Comparison of ENCODE assay signal across 8 cellular contexts in genomic region chr2:54673501-54673998, GRCh38. TPM values are rescaled to one million over a fixed set of nuclear protein-coding genes. Genes with fewer than 3 reads are reported as not detected.
DNase-seq lines count a peak whose midpoint lies in the region; ATAC-seq lines count a peak whose summit lies in the region.

No MANE protein-coding gene starts in this region.

- peaks cover 41% of the 10 kb centered on the region for H3K36me3 Mint-ChIP-seq in activated T-helper 2 cell treated with anti-CD3 and anti-CD28 coated beads, Interferon-gamma antibody, Interleukin-2, Interleukin-4, amounts not matched to agents 10 μg/mL and 5 μg/mL and 100 μg/mL, durations not matched to agents 14 hours and 24 hours and 36 hours (ENCODE audit: low read depth)

- 29% methylated on average over 16 of the region's 16 CpGs for WGBS in right cardiac atrium

- ATAC-seq in GM19328 (IDR thresholded peaks at IDR 0.05; ENCODE audit: unreplicated experiment), result peak; percentile 38
- peak; percentile 65 for ATAC-seq in HG03354 (IDR thresholded peaks at IDR 0.05; ENCODE audit: poor library complexity, severe bottlenecking, unreplicated experiment)
- peak; percentile 93 for ATAC-seq in right cardiac atrium
- ATAC-seq in GM19467 (IDR thresholded peaks at IDR 0.05; ENCODE audit: unreplicated experiment), result no peak

- H3K27ac Mint-ChIP-seq in activated T-helper 2 cell treated with anti-CD3 and anti-CD28 coated beads, Interferon-gamma antibody, Interleukin-2, Interleukin-4, amounts not matched to agents 10 μg/mL and 5 μg/mL and 100 μg/mL, durations not matched to agents 14 hours and 24 hours and 36 hours, result peak overlapping the region; percentile 40

- peaks cover 37% of the 10 kb centered on the region for H3K27me3 Mint-ChIP-seq in activated T-helper 2 cell treated with anti-CD3 and anti-CD28 coated beads, Interferon-gamma antibody, Interleukin-2, Interleukin-4, amounts not matched to agents 10 μg/mL and 5 μg/mL and 100 μg/mL, durations not matched to agents 14 hours and 24 hours and 36 hours (ENCODE audit: low read depth)

- H3K4me1 ChIP-seq in right cardiac atrium (ENCODE audit: control insufficient read depth, insufficient read depth, low read length), result peaks cover 8% of the 10 kb centered on the region

- intact Hi-C loops in activated T-helper 2 cell treated with anti-CD3 and anti-CD28 coated beads, Interferon-gamma antibody, Interleukin-2, Interleukin-4, amounts not matched to agents 10 μg/mL and 5 μg/mL and 100 μg/mL, durations not matched to agents 14 hours and 24 hours and 36 hours (cut with micrococcal nuclease), result no loop called here
- intact Hi-C loops in right cardiac atrium (cut with DNase I), result no loop called here

- H3K4me1 Mint-ChIP-seq in activated T-helper 2 cell treated with anti-CD3 and anti-CD28 coated beads, Interferon-gamma antibody, Interleukin-2, Interleukin-4, amounts not matched to agents 10 μg/mL and 5 μg/mL and 100 μg/mL, durations not matched to agents 14 hours and 24 hours and 36 hours (ENCODE audit: low read depth), result peaks cover 28% of the 10 kb centered on the region

- H3K9me3 ChIP-seq in right cardiac atrium (ENCODE audit: control insufficient read depth, low read length), result no peaks in the 10 kb centered on the region

- no peaks in the 10 kb centered on the region for H3K9me3 Mint-ChIP-seq in activated T-helper 2 cell treated with anti-CD3 and anti-CD28 coated beads, Interferon-gamma antibody, Interleukin-2, Interleukin-4, amounts not matched to agents 10 μg/mL and 5 μg/mL and 100 μg/mL, durations not matched to agents 14 hours and 24 hours and 36 hours

- no peak overlapping the region for H3K4me3 Mint-ChIP-seq in activated T-helper 2 cell treated with anti-CD3 and anti-CD28 coated beads, Interferon-gamma antibody, Interleukin-2, Interleukin-4, amounts not matched to agents 10 μg/mL and 5 μg/mL and 100 μg/mL, durations not matched to agents 14 hours and 24 hours and 36 hours (ENCODE audit: low read depth)

- DNase-seq in activated T-helper 2 cell treated with anti-CD3 and anti-CD28 coated beads, Interferon-gamma antibody, Interleukin-2, Interleukin-4, amounts not matched to agents 10 μg/mL and 5 μg/mL and 100 μg/mL, durations not matched to agents 14 hours and 24 hours and 36 hours (ENCODE audit: low spot score), result peak; percentile 30
- DNase-seq in right cardiac atrium (peak; percentile 92 to 96 (median 94)), NCI-H1105 (lab: John Stamatoyannopoulos, UW) (no peak)
- DNase-seq in stimulated activated CD4-positive, alpha-beta T cell treated with anti-CD3 and anti-CD28 coated beads, Interleukin-15, amount 100 ng/mL, for 24 hours, result peak; percentile 76
- DNase-seq in activated effector memory CD4-positive, alpha-beta T cell treated with anti-CD3 and anti-CD28 coated beads, Interleukin-2, amount 50 U/mL, for 16 hours, result no peak

- H3K27ac ChIP-seq in right cardiac atrium (ENCODE audit: low read length), result peak overlapping the region; percentile 88

- no peaks in the 10 kb centered on the region for H3K27me3 ChIP-seq in right cardiac atrium (ENCODE audit: control insufficient read depth, insufficient read depth)

- no peak overlapping the region for H3K4me3 ChIP-seq in right cardiac atrium (ENCODE audit: low read length)

RNA-seq across cellular contexts. Expression of gene EML6, which starts 49.9 kb away (rescaled TPM):
- 0.23 and 0.25 TPM in 2 replicates for total RNA-seq in activated T-helper 2 cell treated with anti-CD3 and anti-CD28 coated beads, Interferon-gamma antibody, Interleukin-2, Interleukin-4, amounts not matched to agents 10 μg/mL and 5 μg/mL and 100 μg/mL, durations not matched to agents 14 hours and 24 hours and 36 hours
- total RNA-seq in right cardiac atrium, result 1 to 10 TPM in 2 of 4 donors, under 1 TPM in 2; 0.26 to 1.5 (median 0.89) TPM
- polyA plus RNA-seq in right cardiac atrium, result 0.43 TPM

Comparison
In these comparisons a context has a peak if more than half of its experiments do, and no peak if none do; other contexts are left out.
1. DNase-seq: peak in activated T-helper 2 cell treated with anti-CD3 and anti-CD28 coated beads, Interferon-gamma antibody, Interleukin-2, Interleukin-4, amounts not matched to agents 10 μg/mL and 5 μg/mL and 100 μg/mL, durations not matched to agents 14 hours and 24 hours and 36 hours (single experiment), right cardiac atrium (3 of 3) and stimulated activated CD4-positive, alpha-beta T cell treated with anti-CD3 and anti-CD28 coated beads, Interleukin-15, amount 100 ng/mL, for 24 hours (single experiment); none in NCI-H1105 (single experiment) and activated effector memory CD4-positive, alpha-beta T cell treated with anti-CD3 and anti-CD28 coated beads, Interleukin-2, amount 50 U/mL, for 16 hours (single experiment).